19 cellular contexts compared by ENCODE assay signal in the genomic region with DNA sequence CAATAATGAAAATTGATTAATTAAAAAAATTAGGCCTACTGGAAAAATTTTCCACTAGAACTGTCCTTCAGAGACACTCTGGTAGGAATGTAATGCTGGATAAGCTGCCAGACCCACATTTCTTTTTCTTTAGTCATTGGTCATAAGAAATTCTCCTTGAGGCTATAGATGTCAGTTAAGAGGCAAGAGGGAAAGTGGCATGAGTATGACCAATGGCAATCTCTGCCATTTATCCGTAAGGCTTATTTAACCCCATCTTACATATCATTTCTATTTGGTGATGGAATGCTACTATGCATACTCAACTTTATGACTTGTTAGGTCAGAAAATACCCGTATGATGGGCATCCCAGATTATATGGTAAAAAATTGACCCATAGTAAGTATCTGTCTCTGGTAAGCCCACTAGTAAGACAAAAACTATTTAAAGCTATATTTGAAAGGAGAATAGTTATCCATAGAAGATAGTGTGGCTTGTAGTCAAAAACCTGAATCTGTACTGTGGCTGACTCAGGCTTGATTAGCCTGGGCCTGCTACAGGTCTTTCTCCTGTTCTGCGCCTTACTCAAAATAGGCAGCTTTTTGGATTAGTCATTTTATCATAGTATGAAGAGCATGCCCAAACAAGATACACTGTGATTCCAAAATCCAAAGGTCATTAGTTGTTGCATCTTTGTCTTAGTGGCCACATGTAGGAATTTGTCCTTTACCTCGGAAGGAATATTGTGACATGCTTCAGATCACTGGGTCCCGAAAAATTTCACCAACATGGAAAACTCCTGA.
DNase-seq lines count a peak whose midpoint lies in the region; ATAC-seq, FAIRE-seq and TF ChIP-seq lines count a peak whose summit lies in the region.
"Had no signal": no experiment of that assay in that cellular context is flagged by ENCODE, and none has a peak within 500 bp of the region (broad histone marks: within the 10 kb centered on the region; RNA-seq: fewer than 3 reads in every experiment).

No MANE protein-coding gene starts in this region.

- POLR2A ChIA-PET in HepG2 (lab: Yijun Ruan, JAX), result no interaction called here

- no peak for FAIRE-seq in HepG2 (lab: Jason Lieb, UNC)

- H3K79me2 ChIP-seq in HepG2 (ENCODE audit: insufficient read depth, low read length), result no peaks in the 10 kb centered on the region

- BruUV-seq in HepG2 (replicated peaks; lab: Mats Ljungman, UMichigan), result no TSS peak

- peak; percentile 93 for DNase-seq in A172 (ENCODE audit: low spot score)
- DNase-seq in HS-27A (ENCODE audit: low read depth), result peak; percentile 77
- DNase-seq in astrocyte of the cerebellum (ENCODE audit: low read depth), result peak; percentile 53
- no peak for DNase-seq in HepG2 (ENCODE audit: low spot score)
- no peak for DNase-seq in putamen (ENCODE audit: low spot score)
- no peak for DNase-seq in cerebellar nuclear complex (lab: John Stamatoyannopoulos, UW)
- no peak for DNase-seq in activated naive CD4-positive, alpha-beta T cell (lab: John Stamatoyannopoulos, UW)
- DNase-seq: 8988T; activated B cell treated with CpG ODN at 0.5 μM for 24 hours; activated naive CD4-positive, alpha-beta T cell treated with anti-CD3 and anti-CD28 coated beads, Interleukin-2, amount 50 U/mL, for 16 hours; Calu3; head of caudate nucleus; NCI-H1436 treated with DMSO at 0.1 percent for 48 hours; NCI-H345; right cardiac atrium; stimulated activated CD4-positive, alpha-beta T cell treated with anti-CD3 and anti-CD28 coated beads, Interleukin-4, amount 100 ng/mL, for 4 hours; transverse colon had no signal

- no peaks in the 10 kb centered on the region for H3K4me1 ChIP-seq in HepG2 (ENCODE audit: insufficient read depth, low read length)
- H3K4me1 ChIP-seq: transverse colon had no signal

- TF ChIP-seq EP300 in HepG2 (IDR thresholded peaks at IDR 0.05; ENCODE audit: low read depth in 2 of 2, low read length in 2 of 2) (no peak), HepG2 (CRISPR knock-in tag; IDR thresholded peaks at IDR 0.05; ENCODE audit: borderline replicate concordance) (no peak)

- intact Hi-C loops in HepG2 (cut with micrococcal nuclease; ENCODE audit: unreplicated experiment), result no loop called here

- no peak for TF ChIP-seq RAD21 in HepG2 (CRISPR knock-in tag; IDR thresholded peaks at IDR 0.05)

- H3K4me2 ChIP-seq in HepG2 (ENCODE audit: low read depth, low read length), result no peak overlapping the region

- WGBS in HepG2 (ENCODE audit: low lambda C conversion rate), result 52% methylated on average over 5 of the region's 5 CpGs

- in situ Hi-C loops in astrocyte of the cerebellum (cut with HindIII; ENCODE audit: low sequenced_read_pairs) (no loop called here), HepG2 (cut with HindIII; ENCODE audit: extremely low pct_ligation_motif_present, low pct_unique_long_range_greater_than_20kb) (no loop called here)

- ATAC-seq in HepG2, result no peak
- no peak for ATAC-seq in GM19351 (IDR thresholded peaks at IDR 0.05; ENCODE audit: unreplicated experiment)
- ATAC-seq: right cardiac atrium had no signal

- no peak overlapping the region for H3K27ac ChIP-seq in HepG2 (ENCODE audit: extremely low read length, insufficient read depth, low read length)
- H3K27ac ChIP-seq: cardiac muscle cell, transverse colon had no signal

- H2AFZ ChIP-seq in HepG2 (ENCODE audit: low read length), result no peak overlapping the region

- no peak for TF ChIP-seq CTCF in astrocyte of the cerebellum (IDR thresholded peaks at IDR 0.05; ENCODE audit: low read depth, low read length, missing control alignments)
- no peak for TF ChIP-seq CTCF in HepG2 (CRISPR knock-in tag; IDR thresholded peaks at IDR 0.05)

- no peak overlapping the region for H3K9ac ChIP-seq in HepG2 (ENCODE audit: insufficient read depth, low read depth, low read length)

- CTCF ChIA-PET in HepG2 (lab: Yijun Ruan, JAX; ENCODE audit: low intra/inter-chr PET ratio, low total read pairs), result no interaction called here

- peaks cover 21% of the 10 kb centered on the region; the same call in 1 of the 2 replicates for H3K9me3 ChIP-seq in HepG2 (ENCODE audit: low read length)
- H3K9me3 ChIP-seq: transverse colon had no signal

- H4K20me1 ChIP-seq in HepG2 (ENCODE audit: insufficient read depth, low read length), result no peaks in the 10 kb centered on the region

- TF ChIP-seq POLR2A in HepG2 (IDR thresholded peaks at IDR 0.05; ENCODE audit: insufficient read depth in 1 of 2, low read depth in 2 of 2, low read length in 2 of 2), result no peak

- no peaks in the 10 kb centered on the region for H3K27me3 ChIP-seq in HepG2 (ENCODE audit: control insufficient read depth in 1 of 2, insufficient read depth in 2 of 2, low read length in 2 of 2)
- H3K27me3 ChIP-seq: cardiac muscle cell, transverse colon had no signal

- H3K4me3 ChIP-seq in astrocyte of the cerebellum (ENCODE audit: low read depth, low read length) (no peak overlapping the region), HepG2 (replicated peaks in 1 of 3; ENCODE audit: insufficient read depth in 1 of 3, low read depth in 2 of 3, low read length in 3 of 3) (no peak overlapping the region)
- H3K4me3 ChIP-seq: cardiac muscle cell, transverse colon had no signal

- H3K36me3 ChIP-seq in HepG2 (replicated peaks in 1 of 2; ENCODE audit: control insufficient read depth in 1 of 2, insufficient read depth in 2 of 2, low read length in 2 of 2), result no peaks in the 10 kb centered on the region
- H3K36me3 ChIP-seq: cardiac muscle cell, transverse colon had no signal

TF ChIP-seq in HepG2, 621 proteins besides CTCF, POLR2A, EP300 and RAD21:
- TF ChIP-seq HNF4A (CRISPR knock-in tag; IDR thresholded peaks at IDR 0.05), result 0 out of 2 replicates have a peak, but pooled peaks have one; percentile 7
- TF ChIP-seq ZNF660 (CRISPR knock-in tag; IDR thresholded peaks at IDR 0.05; ENCODE audit: borderline replicate concordance, low read depth), result no peak
- TF ChIP-seq, protein P1, sequence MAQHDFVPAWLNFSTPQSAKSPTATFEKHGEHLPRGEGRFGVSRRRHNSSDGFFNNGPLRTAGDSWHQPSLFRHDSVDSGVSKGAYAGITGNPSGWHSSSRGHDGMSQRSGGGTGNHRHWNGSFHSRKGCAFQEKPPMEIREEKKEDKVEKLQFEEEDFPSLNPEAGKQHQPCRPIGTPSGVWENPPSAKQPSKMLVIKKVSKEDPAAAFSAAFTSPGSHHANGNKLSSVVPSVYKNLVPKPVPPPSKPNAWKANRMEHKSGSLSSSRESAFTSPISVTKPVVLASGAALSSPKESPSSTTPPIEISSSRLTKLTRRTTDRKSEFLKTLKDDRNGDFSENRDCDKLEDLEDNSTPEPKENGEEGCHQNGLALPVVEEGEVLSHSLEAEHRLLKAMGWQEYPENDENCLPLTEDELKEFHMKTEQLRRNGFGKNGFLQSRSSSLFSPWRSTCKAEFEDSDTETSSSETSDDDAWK (CRISPR knock-in tag; IDR thresholded peaks at IDR 0.05), result no peak
- no peak for TF ChIP-seq KDM2A (CRISPR knock-in tag; IDR thresholded peaks at IDR 0.05; ENCODE audit: borderline replicate concordance, low read depth)
- TF ChIP-seq MTF2 (CRISPR knock-in tag; IDR thresholded peaks at IDR 0.05; ENCODE audit: borderline replicate concordance), result no peak
- TF ChIP-seq ZNF234 (CRISPR knock-in tag; conservative IDR thresholded peaks at IDR 0.05), result no peak

Comparison
In these comparisons a context has a peak if more than half of its experiments do, and no peak if none do; other contexts are left out.
1. DNase-seq: peak in A172 (single experiment), HS-27A (single experiment) and astrocyte of the cerebellum (single experiment); none in HepG2 (single experiment), putamen (single experiment), cerebellar nuclear complex (0 of 2) and activated naive CD4-positive, alpha-beta T cell (0 of 4).